In the genomic region with DNA sequence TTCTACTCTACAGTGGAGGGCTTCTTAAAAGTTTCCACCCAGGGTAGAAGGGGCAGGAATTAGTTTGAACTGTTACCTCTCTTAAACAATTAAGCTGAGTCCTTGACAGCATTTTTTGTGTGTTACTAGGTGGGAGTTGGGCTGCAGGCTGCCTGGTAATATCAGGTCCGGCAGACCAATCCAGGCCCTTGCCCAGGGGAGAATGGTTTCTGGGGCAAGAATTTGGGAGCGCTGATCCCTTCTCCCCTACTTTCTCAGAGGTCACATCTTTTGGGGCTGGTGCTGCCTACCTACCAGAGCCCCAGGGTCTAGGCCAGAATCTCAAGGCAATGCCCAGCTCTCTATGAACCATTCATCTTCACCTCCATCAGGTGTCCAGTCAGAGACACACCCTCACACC, we compare ENCODE assay signal across 9 cellular contexts. TPM values are rescaled to one million over a fixed set of nuclear protein-coding genes. Genes with fewer than 3 reads are reported as not detected.
A peak's percentile ranks its signal among the peaks of the same experiment; 100 is the strongest.
DNase-seq lines count a peak whose midpoint lies in the region; ATAC-seq and TF ChIP-seq lines count a peak whose summit lies in the region.
"Had no signal": no experiment of that assay in that cellular context is flagged by ENCODE, and none has a peak within 500 bp of the region (broad histone marks: within the 10 kb centered on the region; RNA-seq: fewer than 3 reads in every experiment).

No MANE protein-coding gene starts in this region.

- TF ChIP-seq CTCF in adrenal gland (IDR thresholded peaks at IDR 0.05) = no peak
- TF ChIP-seq CTCF in left lung (IDR thresholded peaks at IDR 0.05) = no peak
- TF ChIP-seq CTCF in tibial artery (IDR thresholded peaks at IDR 0.05) = no peak
- TF ChIP-seq CTCF in GM13977 (IDR thresholded peaks at IDR 0.05; ENCODE audit: extremely low read depth, insufficient read depth, missing control alignments) = no peak

- peak overlapping the region; percentile 96 for H3K27ac Mint-ChIP-seq in activated naive CD4-positive, alpha-beta T cell treated with anti-CD3 and anti-CD28 coated beads for 36 hours

- no peak for DNase-seq in activated naive CD4-positive, alpha-beta T cell treated with anti-CD3 and anti-CD28 coated beads for 36 hours
- DNase-seq in activated naive CD4-positive, alpha-beta T cell treated with anti-CD3 and anti-CD28 coated beads, Interleukin-2, amount 50 U/mL, for 16 hours = no peak
- DNase-seq in adrenal gland (no peak), left lung (no peak), tibial artery (no peak), RPMI8226 (no peak), GM13977 (ENCODE audit: low spot score) (no peak)
- DNase-seq: DMS79 had no signal

- WGBS in adrenal gland, 4 donors = 53 to 79% (median 54%) methylated on average over 2 of the region's 2 CpGs

- intact Hi-C loops in activated naive CD4-positive, alpha-beta T cell treated with anti-CD3 and anti-CD28 coated beads for 36 hours (cut with micrococcal nuclease) = loop anchor here (5.0 kb wide), 3 partner anchors 292 to 782 kb away; a partner anchor contains a TSS
- intact Hi-C loops in adrenal gland (cut with DNase I) (no loop called here), left lung (cut with DNase I) (no loop called here), tibial artery (cut with DNase I; ENCODE audit: low total_unique reads) (no loop called here)

- no peaks in the 10 kb centered on the region for H3K27me3 ChIP-seq in adrenal gland
- H3K27me3 ChIP-seq in left lung = no peaks in the 10 kb centered on the region
- H3K27me3 ChIP-seq in tibial artery = no peaks in the 10 kb centered on the region

- ATAC-seq in left lung (no peak), HG02642 (IDR thresholded peaks at IDR 0.05; ENCODE audit: poor library complexity, unreplicated experiment) (no peak)

- in situ Hi-C loops in GM13977 (cut with MboI; ENCODE audit: low pct_unique_long_range_greater_than_20kb, low sequenced_read_pairs, unreplicated experiment) = no loop called here

- CTCF ChIA-PET in activated naive CD4-positive, alpha-beta T cell treated with anti-CD3 and anti-CD28 coated beads for 36 hours (lab: Charles Lee) = no interaction called here

- no peaks in the 10 kb centered on the region for H3K9me3 Mint-ChIP-seq in activated naive CD4-positive, alpha-beta T cell treated with anti-CD3 and anti-CD28 coated beads for 36 hours

- H3K4me1 Mint-ChIP-seq in activated naive CD4-positive, alpha-beta T cell treated with anti-CD3 and anti-CD28 coated beads for 36 hours (ENCODE audit: low read depth) = peaks cover 42% of the 10 kb centered on the region

- peak overlapping the region in 3 of 5 donors; percentile 84 to 94 (median 92) for H3K27ac ChIP-seq in adrenal gland
- H3K27ac ChIP-seq in left lung = peak overlapping the region in 1 of 2 donors; percentile 89
- peak overlapping the region; percentile 90 to 94 for H3K27ac ChIP-seq in tibial artery

- H3K4me3 Mint-ChIP-seq in activated naive CD4-positive, alpha-beta T cell treated with anti-CD3 and anti-CD28 coated beads for 36 hours = peak overlapping the region; percentile 97

- peaks cover 36% of the 10 kb centered on the region for H3K36me3 Mint-ChIP-seq in activated naive CD4-positive, alpha-beta T cell treated with anti-CD3 and anti-CD28 coated beads for 36 hours (ENCODE audit: low read depth)

- H3K4me3 ChIP-seq in adrenal gland (peak overlapping the region in 1 of 4 donors; percentile 89), left lung (peak overlapping the region; percentile 88 to 89), tibial artery (peak overlapping the region; percentile 80 to 99)

- H3K4me1 ChIP-seq in adrenal gland (replicated peaks in 1 of 2) (peaks cover 10 to 24% of the 10 kb centered on the region in 2 donors), left lung (peaks cover 17 to 49% of the 10 kb centered on the region in 2 donors), tibial artery (peaks cover 0 to 33% (median 22%) of the 10 kb centered on the region in 4 donors)

- no peak for TF ChIP-seq POLR2A in adrenal gland (IDR thresholded peaks at IDR 0.05)

- no peaks in the 10 kb centered on the region for H3K27me3 Mint-ChIP-seq in activated naive CD4-positive, alpha-beta T cell treated with anti-CD3 and anti-CD28 coated beads for 36 hours (ENCODE audit: low read depth)

- H3K36me3 ChIP-seq in adrenal gland (replicated peaks in 1 of 2) = peaks cover 0 to 18% of the 10 kb centered on the region in 2 donors
- peaks cover 0 to 19% of the 10 kb centered on the region in 2 donors for H3K36me3 ChIP-seq in left lung
- H3K36me3 ChIP-seq in tibial artery = peaks cover 19 to 20% (median 19%) of the 10 kb centered on the region in 3 donors

- H3K9me3 ChIP-seq in adrenal gland (replicated peaks in 1 of 3) (no peaks in the 10 kb centered on the region), left lung (no peaks in the 10 kb centered on the region), tibial artery (no peaks in the 10 kb centered on the region)

RNA-seq across cellular contexts. Expression of a gene that starts 1.6 kb away (rescaled TPM):
- total RNA-seq in activated naive CD4-positive, alpha-beta T cell treated with anti-CD3 and anti-CD28 coated beads for 36 hours = 10 to 100 TPM; 54.6 to 55.0 TPM
- 10 to 100 TPM; 11.1 to 39.9 (median 20.0) TPM for total RNA-seq in adrenal gland
- polyA plus RNA-seq in adrenal gland = 10 to 100 TPM; 24.7 to 35.8 (median 35.2) TPM
- total RNA-seq in left lung = 10 to 100 TPM; 27.8 to 41.8 TPM

RNA-seq across cellular contexts. Expression of a gene that starts 14.2 kb away (rescaled TPM):
- 10 to 100 TPM; 46.5 to 46.6 TPM for total RNA-seq in activated naive CD4-positive, alpha-beta T cell treated with anti-CD3 and anti-CD28 coated beads for 36 hours
- total RNA-seq in adrenal gland (10 to 100 TPM; 24.1 to 68.0 (median 55.2) TPM), left lung (10 to 100 TPM; 40.3 to 51.0 TPM)
- 10 to 100 TPM; 24.7 to 76.9 (median 24.8) TPM for polyA plus RNA-seq in adrenal gland

RNA-seq across cellular contexts. Expression of a gene that starts 17.8 kb away (rescaled TPM):
- 100 to 1,000 TPM; 182 to 194 TPM for total RNA-seq in activated naive CD4-positive, alpha-beta T cell treated with anti-CD3 and anti-CD28 coated beads for 36 hours
- 10 to 100 TPM; 26.2 to 59.4 (median 32.8) TPM for total RNA-seq in adrenal gland
- polyA plus RNA-seq in adrenal gland = 100 to 1,000 TPM in 1 of 3 donors, 10 to 100 TPM in 2; 18.6 to 111 (median 21.6) TPM
- total RNA-seq in left lung = 10 to 100 TPM; 34.1 to 55.3 TPM
